1 cellular context compared by ENCODE assay signal in genomic region chr7:108016841-108017775, GRCh38.
TF ChIP-seq lines count a peak whose summit lies in the region.

No MANE protein-coding gene starts in this region.

TF ChIP-seq in GM23338, 12 proteins besides CTCF, POLR2A, EP300 and RAD21 (continued from another document):
- TF ChIP-seq, protein P1, sequence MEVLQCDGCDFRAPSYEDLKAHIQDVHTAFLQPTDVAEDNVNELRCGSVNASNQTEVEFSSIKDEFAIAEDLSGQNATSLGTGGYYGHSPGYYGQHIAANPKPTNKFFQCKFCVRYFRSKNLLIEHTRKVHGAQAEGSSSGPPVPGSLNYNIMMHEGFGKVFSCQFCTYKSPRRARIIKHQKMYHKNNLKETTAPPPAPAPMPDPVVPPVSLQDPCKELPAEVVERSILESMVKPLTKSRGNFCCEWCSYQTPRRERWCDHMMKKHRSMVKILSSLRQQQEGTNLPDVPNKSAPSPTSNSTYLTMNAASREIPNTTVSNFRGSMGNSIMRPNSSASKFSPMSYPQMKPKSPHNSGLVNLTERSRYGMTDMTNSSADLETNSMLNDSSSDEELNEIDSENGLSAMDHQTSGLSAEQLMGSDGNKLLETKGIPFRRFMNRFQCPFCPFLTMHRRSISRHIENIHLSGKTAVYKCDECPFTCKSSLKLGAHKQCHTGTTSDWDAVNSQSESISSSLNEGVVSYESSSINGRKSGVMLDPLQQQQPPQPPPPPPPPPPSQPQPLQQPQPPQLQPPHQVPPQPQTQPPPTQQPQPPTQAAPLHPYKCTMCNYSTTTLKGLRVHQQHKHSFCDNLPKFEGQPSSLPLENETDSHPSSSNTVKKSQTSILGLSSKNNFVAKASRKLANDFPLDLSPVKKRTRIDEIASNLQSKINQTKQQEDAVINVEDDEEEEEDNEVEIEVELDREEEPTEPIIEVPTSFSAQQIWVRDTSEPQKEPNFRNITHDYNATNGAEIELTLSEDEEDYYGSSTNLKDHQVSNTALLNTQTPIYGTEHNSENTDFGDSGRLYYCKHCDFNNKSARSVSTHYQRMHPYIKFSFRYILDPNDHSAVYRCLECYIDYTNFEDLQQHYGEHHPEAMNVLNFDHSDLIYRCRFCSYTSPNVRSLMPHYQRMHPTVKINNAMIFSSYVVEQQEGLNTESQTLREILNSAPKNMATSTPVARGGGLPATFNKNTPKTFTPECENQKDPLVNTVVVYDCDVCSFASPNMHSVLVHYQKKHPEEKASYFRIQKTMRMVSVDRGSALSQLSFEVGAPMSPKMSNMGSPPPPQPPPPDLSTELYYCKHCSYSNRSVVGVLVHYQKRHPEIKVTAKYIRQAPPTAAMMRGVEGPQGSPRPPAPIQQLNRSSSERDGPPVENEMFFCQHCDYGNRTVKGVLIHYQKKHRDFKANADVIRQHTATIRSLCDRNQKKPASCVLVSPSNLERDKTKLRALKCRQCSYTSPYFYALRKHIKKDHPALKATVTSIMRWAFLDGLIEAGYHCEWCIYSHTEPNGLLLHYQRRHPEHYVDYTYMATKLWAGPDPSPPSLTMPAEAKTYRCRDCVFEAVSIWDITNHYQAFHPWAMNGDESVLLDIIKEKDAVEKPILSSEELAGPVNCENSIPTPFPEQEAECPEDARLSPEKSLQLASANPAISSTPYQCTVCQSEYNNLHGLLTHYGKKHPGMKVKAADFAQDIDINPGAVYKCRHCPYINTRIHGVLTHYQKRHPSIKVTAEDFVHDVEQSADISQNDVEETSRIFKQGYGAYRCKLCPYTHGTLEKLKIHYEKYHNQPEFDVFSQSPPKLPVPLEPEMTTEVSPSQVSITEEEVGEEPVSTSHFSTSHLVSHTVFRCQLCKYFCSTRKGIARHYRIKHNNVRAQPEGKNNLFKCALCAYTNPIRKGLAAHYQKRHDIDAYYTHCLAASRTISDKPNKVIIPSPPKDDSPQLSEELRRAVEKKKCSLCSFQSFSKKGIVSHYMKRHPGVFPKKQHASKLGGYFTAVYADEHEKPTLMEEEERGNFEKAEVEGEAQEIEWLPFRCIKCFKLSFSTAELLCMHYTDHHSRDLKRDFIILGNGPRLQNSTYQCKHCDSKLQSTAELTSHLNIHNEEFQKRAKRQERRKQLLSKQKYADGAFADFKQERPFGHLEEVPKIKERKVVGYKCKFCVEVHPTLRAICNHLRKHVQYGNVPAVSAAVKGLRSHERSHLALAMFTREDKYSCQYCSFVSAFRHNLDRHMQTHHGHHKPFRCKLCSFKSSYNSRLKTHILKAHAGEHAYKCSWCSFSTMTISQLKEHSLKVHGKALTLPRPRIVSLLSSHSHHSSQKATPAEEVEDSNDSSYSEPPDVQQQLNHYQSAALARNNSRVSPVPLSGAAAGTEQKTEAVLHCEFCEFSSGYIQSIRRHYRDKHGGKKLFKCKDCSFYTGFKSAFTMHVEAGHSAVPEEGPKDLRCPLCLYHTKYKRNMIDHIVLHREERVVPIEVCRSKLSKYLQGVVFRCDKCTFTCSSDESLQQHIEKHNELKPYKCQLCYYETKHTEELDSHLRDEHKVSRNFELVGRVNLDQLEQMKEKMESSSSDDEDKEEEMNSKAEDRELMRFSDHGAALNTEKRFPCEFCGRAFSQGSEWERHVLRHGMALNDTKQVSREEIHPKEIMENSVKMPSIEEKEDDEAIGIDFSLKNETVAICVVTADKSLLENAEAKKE (CRISPR knock-in tag; IDR thresholded peaks at IDR 0.05), result no peak
- TF ChIP-seq NANOG (IDR thresholded peaks at IDR 0.05; ENCODE audit: borderline replicate concordance), result no peak
- TF ChIP-seq ZNF331 (CRISPR knock-in tag; IDR thresholded peaks at IDR 0.05; ENCODE audit: low read depth), result no peak
